ENCODE assay signal across 8 cellular contexts in genomic region chr5:122845253-122846050, GRCh38. TPM values are rescaled to one million over a fixed set of nuclear protein-coding genes. Genes with fewer than 3 reads are reported as not detected.
DNase-seq lines count a peak whose midpoint lies in the region; ATAC-seq and TF ChIP-seq lines count a peak whose summit lies in the region.

TSS of gene SNX24 (plus strand) at chr5:122845613. CDS start at chr5:122845634, 21 bp downstream.

- peaks cover 28% of the 10 kb centered on the region for H3K27me3 Mint-ChIP-seq in activated CD8-positive, alpha-beta T cell treated with anti-CD3 and anti-CD28 coated beads, Interleukin-2, amount 10 ng/mL, durations not matched to agents 7 days and 5 days (ENCODE audit: low read depth)
- no peaks in the 10 kb centered on the region for H3K27me3 Mint-ChIP-seq in effector memory CD8-positive, alpha-beta T cell

- CTCF ChIA-PET in activated CD8-positive, alpha-beta T cell treated with anti-CD3 and anti-CD28 coated beads, Interleukin-2, amount 10 ng/mL, durations not matched to agents 7 days and 5 days (lab: Charles Lee): interaction anchor here (1.3 kb wide), 1 partner anchor 142 kb away, joined by 3 read pairs; no protein-coding TSS in a partner anchor

- peaks cover 16% of the 10 kb centered on the region for H3K4me1 Mint-ChIP-seq in activated CD8-positive, alpha-beta T cell treated with anti-CD3 and anti-CD28 coated beads, Interleukin-2, amount 10 ng/mL, durations not matched to agents 7 days and 5 days (ENCODE audit: low read depth)
- peaks cover 27 to 33% of the 10 kb centered on the region in 2 donors for H3K4me1 Mint-ChIP-seq in effector memory CD8-positive, alpha-beta T cell (ENCODE audit: low read depth in 2 of 2)

- H3K4me3 Mint-ChIP-seq in activated CD8-positive, alpha-beta T cell treated with anti-CD3 and anti-CD28 coated beads, Interleukin-2, amount 10 ng/mL, durations not matched to agents 7 days and 5 days: peak within 1 kb of the TSS; percentile 81
- peak within 1 kb of the TSS; percentile 83 to 88 for H3K4me3 Mint-ChIP-seq in effector memory CD8-positive, alpha-beta T cell

- no peaks in the 10 kb centered on the region for H3K36me3 Mint-ChIP-seq in activated CD8-positive, alpha-beta T cell treated with anti-CD3 and anti-CD28 coated beads, Interleukin-2, amount 10 ng/mL, durations not matched to agents 7 days and 5 days (ENCODE audit: low read depth)
- peaks cover 5% of the 10 kb centered on the region for H3K36me3 Mint-ChIP-seq in effector memory CD8-positive, alpha-beta T cell (ENCODE audit: insufficient read depth)

- H3K27ac Mint-ChIP-seq in activated CD8-positive, alpha-beta T cell treated with anti-CD3 and anti-CD28 coated beads, Interleukin-2, amount 10 ng/mL, durations not matched to agents 7 days and 5 days: no peak within 1 kb of the TSS
- peak within 1 kb of the TSS; percentile 88 to 92 for H3K27ac Mint-ChIP-seq in effector memory CD8-positive, alpha-beta T cell

- DNase-seq in AG09319 (ENCODE audit: extremely low read depth, low read depth) (peak; percentile 37), NCI-H69 (lab: John Stamatoyannopoulos, UW) (peak; percentile 95), lung microvascular endothelial cell (ENCODE audit: low read depth in 2 of 2) (peak; percentile 68 to 71)
- DNase-seq in activated CD8-positive, alpha-beta T cell treated with anti-CD3 and anti-CD28 coated beads, Interleukin-2, amount 10 ng/mL, durations not matched to agents 7 days and 5 days: peak; percentile 77
- DNase-seq in effector memory CD8-positive, alpha-beta T cell: peak; percentile 61 to 68 (median 67)
- peak; percentile 29 to 68 (median 44) for DNase-seq in stimulated activated CD4-positive, alpha-beta T cell treated with anti-CD3 and anti-CD28 coated beads, TNF-alpha, amount 100 ng/mL, for 24 hours (ENCODE audit: low read depth in 3 of 3)

- ATAC-seq in GM18909 (IDR thresholded peaks at IDR 0.05; ENCODE audit: poor library complexity, unreplicated experiment) (peak; percentile 92), HG03135 (IDR thresholded peaks at IDR 0.05; ENCODE audit: unreplicated experiment) (peak; percentile 83)
- peak; percentile 94 for ATAC-seq in activated CD8-positive, alpha-beta T cell treated with anti-CD3 and anti-CD28 coated beads, Interleukin-2, amount 10 ng/mL, durations not matched to agents 7 days and 5 days
- ATAC-seq in effector memory CD8-positive, alpha-beta T cell (replicated peaks): peak; percentile 87

- no peak for TF ChIP-seq CTCF in AG09319 (IDR thresholded peaks at IDR 0.05; ENCODE audit: low read depth, low read length)

- H3K9me3 Mint-ChIP-seq in activated CD8-positive, alpha-beta T cell treated with anti-CD3 and anti-CD28 coated beads, Interleukin-2, amount 10 ng/mL, durations not matched to agents 7 days and 5 days (ENCODE audit: insufficient read depth): no peaks in the 10 kb centered on the region
- no peaks in the 10 kb centered on the region for H3K9me3 Mint-ChIP-seq in effector memory CD8-positive, alpha-beta T cell

- POLR2A ChIA-PET in activated CD8-positive, alpha-beta T cell treated with anti-CD3 and anti-CD28 coated beads, Interleukin-2, amount 10 ng/mL, durations not matched to agents 7 days and 5 days (lab: Charles Lee): no interaction called here

RNA-seq across cellular contexts. Expression of gene SNX24, which starts in this region (rescaled TPM):
- 1 to 10 TPM in 1 of 2 experiments, under 1 TPM in 1; 0.29 to 1.6 TPM for total RNA-seq in activated CD8-positive, alpha-beta T cell treated with anti-CD3 and anti-CD28 coated beads, Interleukin-2, amount 10 ng/mL, durations not matched to agents 7 days and 5 days
- total RNA-seq in lung microvascular endothelial cell: 3.4 and 6.5 TPM in 2 replicates

Comparison
In these comparisons a context has a peak if more than half of its experiments do, and no peak if none do; other contexts are left out.
1. Peak in every context shown above with its lines: DNase-seq and ATAC-seq.
2. DNase-seq: peak in every context shown above with its lines; median percentile 95 in NCI-H69; 77 in activated CD8-positive, alpha-beta T cell treated with anti-CD3 and anti-CD28 coated beads, Interleukin-2, amount 10 ng/mL, durations not matched to agents 7 days and 5 days; 70 in lung microvascular endothelial cell; 67 in effector memory CD8-positive, alpha-beta T cell; 44 in stimulated activated CD4-positive, alpha-beta T cell treated with anti-CD3 and anti-CD28 coated beads, TNF-alpha, amount 100 ng/mL, for 24 hours; 37 in AG09319.